Comparison of ENCODE assay signal across 8 cellular contexts in the genomic region with DNA sequence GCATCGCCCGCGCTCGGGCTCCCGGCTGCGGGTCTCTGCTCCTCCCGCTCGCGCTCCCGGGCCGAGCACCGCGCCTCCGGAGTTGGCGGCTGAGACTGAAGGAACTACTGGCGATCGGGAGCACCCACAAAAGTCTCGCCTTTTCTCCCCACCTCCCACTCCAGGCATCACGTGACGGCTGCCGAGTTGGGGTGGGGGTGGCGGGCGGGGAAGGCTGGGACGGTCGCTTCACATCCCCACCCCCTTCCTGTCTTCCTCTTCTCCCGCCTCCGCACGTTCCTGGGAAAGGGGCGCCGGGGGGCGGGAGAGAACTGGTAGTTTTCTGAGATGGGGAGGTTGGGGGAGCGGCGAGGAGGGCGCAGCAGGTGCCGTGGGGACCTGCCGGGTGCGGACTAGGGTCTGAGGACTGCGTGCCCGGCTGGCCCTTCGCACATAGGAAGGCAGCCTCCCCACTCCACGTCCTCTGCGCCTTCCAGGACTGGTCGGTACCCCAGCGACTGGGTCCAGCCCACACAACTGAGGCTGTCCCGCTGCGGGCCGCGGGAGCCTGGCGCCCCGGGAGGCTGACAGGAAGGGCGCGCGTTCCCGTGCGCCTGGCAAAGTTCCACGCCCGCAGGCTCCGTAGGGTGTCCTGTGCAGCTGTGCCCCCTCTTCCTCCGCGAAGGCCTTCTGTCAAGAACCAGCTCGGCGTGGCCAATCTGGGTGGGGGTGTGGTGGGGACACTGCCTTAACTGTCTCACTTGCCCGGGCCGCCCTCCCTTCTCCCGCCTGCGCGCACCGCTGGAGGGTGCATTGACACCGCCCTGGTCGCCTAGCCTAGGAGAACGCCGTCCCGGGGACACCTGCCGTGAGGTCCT. TPM values are rescaled to one million over a fixed set of nuclear protein-coding genes. Genes with fewer than 3 reads are reported as not detected.
A peak's percentile ranks its signal among the peaks of the same experiment; 100 is the strongest.
DNase-seq lines count a peak whose midpoint lies in the region; ATAC-seq and TF ChIP-seq lines count a peak whose summit lies in the region.

A gene with protein sequence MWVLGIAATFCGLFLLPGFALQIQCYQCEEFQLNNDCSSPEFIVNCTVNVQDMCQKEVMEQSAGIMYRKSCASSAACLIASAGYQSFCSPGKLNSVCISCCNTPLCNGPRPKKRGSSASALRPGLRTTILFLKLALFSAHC (minus strand): TSS at position 102 of the 857 bp plus-strand sequence. CDS start 273 bp downstream, outside the sequence.

- peak within 1 kb of the TSS; percentile 92 for H2AFZ ChIP-seq in neural progenitor cell (replicated peaks)

- DNase-seq in EL, result peak; percentile 63
- peak; percentile 65 for DNase-seq in NCI-H774 (lab: John Stamatoyannopoulos, UW)
- DNase-seq in fibroblast of villous mesenchyme (ENCODE audit: low read depth), result no peak
- peak; percentile 47 for DNase-seq in neural progenitor cell (ENCODE audit: low spot score)
- DNase-seq in activated CD4-positive, alpha-beta T cell treated with anti-CD3 and anti-CD28 coated beads for 1 hour, result no peak
- DNase-seq in GM13976 (ENCODE audit: low spot score), result no peak

- no peaks in the 10 kb centered on the region for H3K9me3 ChIP-seq in neural progenitor cell (ENCODE audit: low read depth)

- no peaks in the 10 kb centered on the region for H4K20me1 ChIP-seq in neural progenitor cell (ENCODE audit: low read depth)

- peaks cover 39% of the 10 kb centered on the region for H3K4me1 Mint-ChIP-seq in neural progenitor cell

- no peaks in the 10 kb centered on the region for H3K79me2 ChIP-seq in neural progenitor cell (ENCODE audit: low read depth)

- peak within 1 kb of the TSS; percentile 93 for H3K4me3 Mint-ChIP-seq in neural progenitor cell

- H3K27me3 Mint-ChIP-seq in neural progenitor cell (ENCODE audit: insufficient read depth, low read depth), result peaks cover 7% of the 10 kb centered on the region

- peaks cover 5% of the 10 kb centered on the region for H3K4me1 ChIP-seq in neural progenitor cell

- no peaks in the 10 kb centered on the region for H3K36me3 ChIP-seq in neural progenitor cell

- TF ChIP-seq CTCF in fibroblast of villous mesenchyme (IDR thresholded peaks at IDR 0.05; ENCODE audit: insufficient read depth, low read depth, low read length) (no peak), neural progenitor cell (IDR thresholded peaks at IDR 0.05) (no peak), GM13976 (IDR thresholded peaks at IDR 0.05; ENCODE audit: borderline replicate concordance, control extremely low read depth, extremely low read depth, insufficient read depth, missing control alignments) (no peak)

- peaks cover 14% of the 10 kb centered on the region for H3F3A ChIP-seq in neural progenitor cell (ENCODE audit: low read depth)

- no peak within 1 kb of the TSS for H3K27ac ChIP-seq in neural progenitor cell

- H3K27ac Mint-ChIP-seq in neural progenitor cell, result peak within 1 kb of the TSS; percentile 25

- no peak within 1 kb of the TSS for H3K9ac ChIP-seq in neural progenitor cell

- H3K4me3 ChIP-seq in fibroblast of villous mesenchyme (ENCODE audit: low read depth, low read length) (peak within 1 kb of the TSS; percentile 47), neural progenitor cell (peak within 1 kb of the TSS; percentile 65)

- in situ Hi-C loops in GM13976 (cut with MboI; ENCODE audit: low sequenced_read_pairs, unreplicated experiment), result loop anchor here (25.0 kb wide), 1 partner anchor 492 kb away; no protein-coding TSS in a partner anchor

- peaks cover 16% of the 10 kb centered on the region for H3K36me3 Mint-ChIP-seq in neural progenitor cell

- H3K9me3 Mint-ChIP-seq in neural progenitor cell, result no peaks in the 10 kb centered on the region

- H3K27me3 ChIP-seq in neural progenitor cell, result peaks cover 62% of the 10 kb centered on the region

- ATAC-seq in GM18861 (IDR thresholded peaks at IDR 0.05; ENCODE audit: unreplicated experiment) (no peak), HG02610 (IDR thresholded peaks at IDR 0.05; ENCODE audit: unreplicated experiment) (no peak)

- peak within 1 kb of the TSS; percentile 98 for H3K4me2 ChIP-seq in neural progenitor cell

RNA-seq across cellular contexts. Expression of the gene that starts here (rescaled TPM):
- total RNA-seq in fibroblast of villous mesenchyme (16.0 and 34.5 TPM in 2 replicates), neural progenitor cell (ENCODE audit: low replicate concordance) (5.3 and 6.0 TPM in 2 replicates)

Comparison
In these comparisons a context has a peak if more than half of its experiments do, and no peak if none do; other contexts are left out.
1. DNase-seq: peak in EL (single experiment), NCI-H774 (single experiment) and neural progenitor cell (single experiment); none in fibroblast of villous mesenchyme (single experiment), activated CD4-positive, alpha-beta T cell treated with anti-CD3 and anti-CD28 coated beads for 1 hour (single experiment) and GM13976 (single experiment).